Comparison of ENCODE assay signal across 8 cellular contexts in genomic region chr11:130159657-130160459, GRCh38. TPM values are rescaled to one million over a fixed set of nuclear protein-coding genes. Genes with fewer than 3 reads are reported as not detected.
DNase-seq lines count a peak whose midpoint lies in the region; ATAC-seq and TF ChIP-seq lines count a peak whose summit lies in the region.

Gene ST14, plus strand, starts transcription at chr11:130159782. Its CDS starts 198 bp downstream, at chr11:130159980.

- DNase-seq in activated T-cell treated with anti-CD3 and anti-CD28 coated beads, Interleukin-2, amount 50 U/mL, for 24 hours, result no peak
- DNase-seq in activated T-cell treated with anti-CD3 and anti-CD28 coated beads for 4 hours (no peak), NCI-H69 (lab: John Stamatoyannopoulos, UW) (peak; percentile 86), endodermal cell (peak; percentile 83), nephron progenitor cell (peak; percentile 57), putamen (ENCODE audit: low spot score) (no peak), SHP77 treated with DMSO at 0.1 percent for 48 hours (lab: John Stamatoyannopoulos, UW) (no peak)

- no peaks in the 10 kb centered on the region for H3K9me3 ChIP-seq in endodermal cell (ENCODE audit: control insufficient read depth, low read length)

- no peak within 1 kb of the TSS for H3K27ac Mint-ChIP-seq in activated T-cell treated with anti-CD3 and anti-CD28 coated beads, Interleukin-2, amount 50 U/mL, for 24 hours
- no peak within 1 kb of the TSS for H3K27ac Mint-ChIP-seq in endodermal cell
- H3K27ac Mint-ChIP-seq in nephron progenitor cell, result no peak within 1 kb of the TSS

- TF ChIP-seq CTCF in endodermal cell (conservative IDR thresholded peaks at IDR 0.05) (no peak), nephron progenitor cell (IDR thresholded peaks at IDR 0.05) (no peak)

- H3K4me3 ChIP-seq in endodermal cell (ENCODE audit: low read length), result peak within 1 kb of the TSS; percentile 70

- no peaks in the 10 kb centered on the region for H3K36me3 Mint-ChIP-seq in activated T-cell treated with anti-CD3 and anti-CD28 coated beads, Interleukin-2, amount 50 U/mL, for 24 hours (ENCODE audit: low read depth)
- no peaks in the 10 kb centered on the region for H3K36me3 Mint-ChIP-seq in endodermal cell (ENCODE audit: low read depth)
- H3K36me3 Mint-ChIP-seq in nephron progenitor cell (ENCODE audit: low read depth), result no peaks in the 10 kb centered on the region

- H3K9ac ChIP-seq in endodermal cell (ENCODE audit: extremely low read depth, low read length, poor library complexity, severe bottlenecking), result no peak within 1 kb of the TSS

- no peaks in the 10 kb centered on the region for H3K9me3 Mint-ChIP-seq in activated T-cell treated with anti-CD3 and anti-CD28 coated beads, Interleukin-2, amount 50 U/mL, for 24 hours
- H3K9me3 Mint-ChIP-seq in endodermal cell, result no peaks in the 10 kb centered on the region
- H3K9me3 Mint-ChIP-seq in nephron progenitor cell, result no peaks in the 10 kb centered on the region

- no peak for ATAC-seq in HG03039 (IDR thresholded peaks at IDR 0.05; ENCODE audit: unreplicated experiment)

- peaks cover 10% of the 10 kb centered on the region for H3K4me1 Mint-ChIP-seq in activated T-cell treated with anti-CD3 and anti-CD28 coated beads, Interleukin-2, amount 50 U/mL, for 24 hours (ENCODE audit: low read depth)
- H3K4me1 Mint-ChIP-seq in endodermal cell (peaks cover 9% of the 10 kb centered on the region), nephron progenitor cell (peaks cover 18% of the 10 kb centered on the region)

- H3K27me3 ChIP-seq in endodermal cell (ENCODE audit: control insufficient read depth, insufficient read depth, low read length, poor library complexity, severe bottlenecking), result peaks cover 54% of the 10 kb centered on the region

- H3K27me3 Mint-ChIP-seq in activated T-cell treated with anti-CD3 and anti-CD28 coated beads, Interleukin-2, amount 50 U/mL, for 24 hours, result peaks cover 70% of the 10 kb centered on the region
- peaks cover 52% of the 10 kb centered on the region for H3K27me3 Mint-ChIP-seq in endodermal cell (ENCODE audit: insufficient read depth)
- H3K27me3 Mint-ChIP-seq in nephron progenitor cell (ENCODE audit: low read depth, poor library complexity), result peaks cover 73% of the 10 kb centered on the region

- H3K27ac ChIP-seq in endodermal cell (ENCODE audit: low read depth, low read length), result no peak within 1 kb of the TSS

- H3K4me1 ChIP-seq in endodermal cell (ENCODE audit: control insufficient read depth, insufficient read depth, low read length), result peaks cover 3% of the 10 kb centered on the region

- no peaks in the 10 kb centered on the region for H3K36me3 ChIP-seq in endodermal cell (ENCODE audit: control insufficient read depth, insufficient read depth, low read length)

- H3K4me3 Mint-ChIP-seq in activated T-cell treated with anti-CD3 and anti-CD28 coated beads, Interleukin-2, amount 50 U/mL, for 24 hours, result peak within 1 kb of the TSS; percentile 53
- peak within 1 kb of the TSS; percentile 64 for H3K4me3 Mint-ChIP-seq in endodermal cell
- peak within 1 kb of the TSS; percentile 75 for H3K4me3 Mint-ChIP-seq in nephron progenitor cell

- 2 to 9% methylated on average over 9 to 88 of the region's 88 CpGs for WGBS in endodermal cell (ENCODE audit: insufficient coverage in 1 of 2, insufficient read length in 1 of 2), 2 experiments

RNA-seq across cellular contexts. Expression of gene ST14, which starts in this region (rescaled TPM):
- total RNA-seq in endodermal cell, result 10 to 100 TPM; 17.5 to 21.7 TPM
- 1.7 TPM for polyA plus RNA-seq in endodermal cell (2013, experiment 1 of 2)
- 1.3 TPM for polyA plus RNA-seq in endodermal cell (2013, experiment 2 of 2)

Comparison
In these comparisons a context has a peak if more than half of its experiments do, and no peak if none do; other contexts are left out.
1. DNase-seq: peak in NCI-H69 (single experiment), endodermal cell (single experiment) and nephron progenitor cell (single experiment); none in activated T-cell treated with anti-CD3 and anti-CD28 coated beads, Interleukin-2, amount 50 U/mL, for 24 hours (single experiment), activated T-cell treated with anti-CD3 and anti-CD28 coated beads for 4 hours (single experiment), putamen (single experiment) and SHP77 treated with DMSO at 0.1 percent for 48 hours (single experiment).
2. Peak in every context shown above with its lines, with median percentiles within 50 percentile points of each other: H3K4me3 Mint-ChIP-seq.